1 cellular context compared by ENCODE assay signal in genomic region chr14:50800032-50800431, GRCh38.
TF ChIP-seq lines count a peak whose summit lies in the region.

No MANE protein-coding gene starts in this region.

TF ChIP-seq in HepG2, 621 proteins besides CTCF, POLR2A, EP300 and RAD21 (continued from another document):
- TF ChIP-seq ZSCAN20 (CRISPR knock-in tag; IDR thresholded peaks at IDR 0.05; ENCODE audit: borderline replicate concordance): no peak
TF ChIP-seq in HepG2: peak in this region for 0.
